8 cellular contexts compared by ENCODE assay signal in the genomic region with DNA sequence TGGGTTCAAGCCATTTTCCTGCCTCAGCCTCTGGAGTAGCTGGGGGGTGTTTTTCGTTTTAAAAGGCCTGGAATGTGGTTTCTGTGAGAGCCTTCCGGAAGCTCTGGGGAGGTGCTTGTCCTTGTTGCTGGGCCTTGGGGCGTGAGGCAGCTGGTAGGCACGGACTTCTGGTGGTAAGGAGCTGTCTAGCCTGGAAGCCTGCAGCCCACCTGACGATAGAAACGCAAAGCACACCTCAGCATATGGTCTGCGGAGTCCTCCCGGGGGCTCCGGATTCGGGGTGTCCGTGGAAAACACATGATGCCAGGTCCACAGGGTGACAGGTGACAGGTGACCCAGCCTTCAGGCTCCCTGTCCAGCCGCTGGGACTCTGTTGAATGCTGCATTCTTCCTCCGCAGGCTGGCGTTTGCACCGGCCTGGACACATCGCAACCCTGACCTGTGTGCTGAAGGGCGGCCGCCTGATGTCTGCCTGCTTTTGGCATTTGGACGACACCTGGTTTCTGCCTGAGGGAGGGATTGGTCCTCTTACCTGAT. TPM values are rescaled to one million over a fixed set of nuclear protein-coding genes. Genes with fewer than 3 reads are reported as not detected.
A peak's percentile ranks its signal among the peaks of the same experiment; 100 is the strongest.
DNase-seq lines count a peak whose midpoint lies in the region; ATAC-seq and TF ChIP-seq lines count a peak whose summit lies in the region.

No MANE protein-coding gene starts in this region.

- H3K27ac ChIP-seq in muscle layer of colon (ENCODE audit: low read depth, low read length) = peak overlapping the region; percentile 79
- no peak overlapping the region for H3K27ac ChIP-seq in CD8-positive, alpha-beta memory T cell (ENCODE audit: low read depth, low read length)

- H3K9me3 ChIP-seq in Caco-2 (no peaks in the 10 kb centered on the region), muscle layer of colon (ENCODE audit: low read length) (no peaks in the 10 kb centered on the region)
- H3K9me3 ChIP-seq in CD8-positive, alpha-beta memory T cell (ENCODE audit: low read length) = no peaks in the 10 kb centered on the region

- H3K36me3 ChIP-seq in Caco-2 (ENCODE audit: control insufficient read depth, insufficient read depth, low read length) (no peaks in the 10 kb centered on the region), muscle layer of colon (ENCODE audit: insufficient read depth, low read length) (no peaks in the 10 kb centered on the region)
- no peaks in the 10 kb centered on the region for H3K36me3 ChIP-seq in CD8-positive, alpha-beta memory T cell (ENCODE audit: insufficient read depth, low read length)

- no peak overlapping the region for H3K4me3 Mint-ChIP-seq in Caco-2 (ENCODE audit: unreplicated experiment)
- H3K4me3 Mint-ChIP-seq in CD8-positive, alpha-beta memory T cell = no peak overlapping the region

- peak overlapping the region; percentile 25 for H3K9ac ChIP-seq in muscle layer of colon (ENCODE audit: low read length)

- TSS peak; percentile 87 for BruUV-seq in Caco-2 (replicated peaks; lab: Mats Ljungman, UMichigan)

- no peaks in the 10 kb centered on the region for H3K36me3 Mint-ChIP-seq in Caco-2 (ENCODE audit: insufficient read depth, unreplicated experiment)
- peaks cover 0 to 2% (median 0%) of the 10 kb centered on the region in 3 donors for H3K36me3 Mint-ChIP-seq in CD8-positive, alpha-beta memory T cell

- no peak overlapping the region for H3K4me3 ChIP-seq in Caco-2 (ENCODE audit: low read depth, low read length)
- peak overlapping the region in 1 of 2 donors; percentile 42 for H3K4me3 ChIP-seq in muscle layer of colon (ENCODE audit: low read depth in 1 of 2, low read length in 2 of 2)
- H3K4me3 ChIP-seq in CD8-positive, alpha-beta memory T cell (ENCODE audit: low read length) = no peak overlapping the region

- peaks cover 10% of the 10 kb centered on the region for H3K4me1 Mint-ChIP-seq in Caco-2 (ENCODE audit: low read depth, unreplicated experiment)
- peaks cover 19 to 53% (median 19%) of the 10 kb centered on the region in 3 donors for H3K4me1 Mint-ChIP-seq in CD8-positive, alpha-beta memory T cell

- H3K27ac Mint-ChIP-seq in Caco-2 (ENCODE audit: unreplicated experiment) = peak overlapping the region; percentile 26
- H3K27ac Mint-ChIP-seq in CD8-positive, alpha-beta memory T cell = peak overlapping the region in 1 of 8 donors; percentile 38

- CTCF ChIA-PET in Caco-2 (lab: Charles Lee) = no interaction called here
- CTCF ChIA-PET in CD8-positive, alpha-beta memory T cell (lab: Charles Lee) = no interaction called here

- no peaks in the 10 kb centered on the region for H3K27me3 ChIP-seq in Caco-2 (replicated peaks; ENCODE audit: control insufficient read depth, insufficient read depth, low read length)
- H3K27me3 ChIP-seq in muscle layer of colon (ENCODE audit: control insufficient read depth in 1 of 2, insufficient read depth in 2 of 2, low read length in 2 of 2) = no peaks in the 10 kb centered on the region
- H3K27me3 ChIP-seq in CD8-positive, alpha-beta memory T cell (ENCODE audit: insufficient read depth, low read length, poor library complexity, severe bottlenecking) = no peaks in the 10 kb centered on the region

- H3K4me1 ChIP-seq in Caco-2 = peaks cover 33% of the 10 kb centered on the region
- H3K4me1 ChIP-seq in muscle layer of colon (ENCODE audit: insufficient read depth, low read length) = peaks cover 81% of the 10 kb centered on the region
- H3K4me1 ChIP-seq in CD8-positive, alpha-beta memory T cell (ENCODE audit: insufficient read depth, low read length) = peaks cover 21% of the 10 kb centered on the region

- H3K9me3 Mint-ChIP-seq in Caco-2 (ENCODE audit: unreplicated experiment) = no peaks in the 10 kb centered on the region
- H3K9me3 Mint-ChIP-seq in CD8-positive, alpha-beta memory T cell = no peaks in the 10 kb centered on the region

- DNase-seq in Caco-2 = peak in 1 of 2 experiments; percentile 40
- DNase-seq in HT-29 (ENCODE audit: low spot score) = peak; percentile 45
- DNase-seq in astrocyte of the hippocampus (ENCODE audit: low read depth, low spot score) = peak; percentile 75
- DNase-seq in NCI-H524 (lab: John Stamatoyannopoulos, UW) = no peak
- DNase-seq in left colon = no peak
- no peak for DNase-seq in CD8-positive, alpha-beta memory T cell

- no peak for TF ChIP-seq CTCF in Caco-2 (IDR thresholded peaks at IDR 0.05; ENCODE audit: insufficient read depth in 1 of 2, low read depth in 1 of 2, low read length in 1 of 2, severe bottlenecking in 1 of 2, unreplicated experiment in 1 of 2)

- ATAC-seq in HG03432 (IDR thresholded peaks at IDR 0.05; ENCODE audit: unreplicated experiment) (no peak), left colon (no peak)

- POLR2A ChIA-PET in Caco-2 (lab: Charles Lee) = no interaction called here
- POLR2A ChIA-PET in CD8-positive, alpha-beta memory T cell (lab: Charles Lee) = no interaction called here

- intact Hi-C loops in Caco-2 (cut with micrococcal nuclease; ENCODE audit: unreplicated experiment) (loop anchor here (1.0 to 2.0 kb wide), 3 partner anchors 16 to 116 kb away; a partner anchor contains a TSS), left colon (cut with DNase I, micrococcal nuclease) (no loop called here)

- no peaks in the 10 kb centered on the region for H3K27me3 Mint-ChIP-seq in Caco-2 (ENCODE audit: insufficient read depth, unreplicated experiment)
- H3K27me3 Mint-ChIP-seq in CD8-positive, alpha-beta memory T cell = peaks cover 0 to 2% of the 10 kb centered on the region in 2 donors

RNA-seq across cellular contexts. Expression of a gene that starts 37.3 kb away (rescaled TPM):
- total RNA-seq in Caco-2 (2022) = 43.9 and 44.5 TPM in 2 replicates
- total RNA-seq in HT-29 (2014; rRNA removed; shearing (Covaris generic)) = 18.0 and 22.7 TPM in 2 replicates
- 10 to 100 TPM; 35.6 to 42.2 TPM for total RNA-seq in left colon
- 1 to 10 TPM; 4.8 to 6.1 TPM for total RNA-seq in CD8-positive, alpha-beta memory T cell
- 1.1 TPM for polyA plus RNA-seq in CD8-positive, alpha-beta memory T cell

Comparison
In these comparisons a context has a peak if more than half of its experiments do, and no peak if none do; other contexts are left out.
1. DNase-seq: peak in HT-29 (single experiment) and astrocyte of the hippocampus (single experiment); none in NCI-H524 (0 of 2), left colon (0 of 2) and CD8-positive, alpha-beta memory T cell (0 of 5).